ENCODE assay signal across 8 cellular contexts in the genomic region with DNA sequence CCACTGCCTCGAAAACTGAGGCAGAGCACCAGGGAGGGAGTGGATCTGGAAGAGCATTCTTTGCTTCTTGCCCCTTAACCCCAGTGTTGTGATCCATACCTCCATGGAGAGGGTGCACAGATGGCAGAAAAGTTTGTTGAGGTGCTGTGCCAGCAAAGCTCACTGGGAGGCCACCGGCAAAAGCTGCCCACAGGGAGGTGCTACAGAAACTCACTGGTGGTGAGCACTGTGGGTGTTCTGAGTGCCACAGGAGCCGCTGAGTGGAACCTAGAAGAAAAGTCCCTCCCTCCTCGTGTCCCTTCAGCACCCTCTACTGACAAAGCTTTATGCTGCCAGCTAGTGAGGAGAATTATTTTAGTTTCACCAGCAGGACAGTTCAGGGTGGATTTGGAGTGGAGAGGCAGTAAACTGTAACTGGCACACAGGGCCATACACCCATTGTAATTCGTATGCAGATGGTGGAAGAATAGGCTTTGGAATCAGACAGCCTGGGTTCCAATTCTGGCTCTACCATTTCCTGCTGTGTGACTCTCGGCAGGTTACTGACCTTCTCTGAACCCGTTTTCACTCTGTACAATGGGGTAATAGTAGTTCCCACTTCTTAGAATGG.
DNase-seq lines count a peak whose midpoint lies in the region; ATAC-seq lines count a peak whose summit lies in the region.

No MANE protein-coding gene starts in this region.

- ATAC-seq in GM19351 (IDR thresholded peaks at IDR 0.05; ENCODE audit: unreplicated experiment) (peak; percentile 72), HG03442 (IDR thresholded peaks at IDR 0.05; ENCODE audit: unreplicated experiment) (peak; percentile 66), Right ventricle myocardium superior (ENCODE audit: poor library complexity) (peak; percentile 85)

- peak; percentile 76 for DNase-seq in COR-L47 (lab: John Stamatoyannopoulos, UW)
- DNase-seq in RKO (ENCODE audit: low spot score), result peak; percentile 78
- DNase-seq in activated naive CD4-positive, alpha-beta T cell treated with Interleukin-2 at 50 U/mL for 16 hours, result peak; percentile 66
- DNase-seq in Right ventricle myocardium superior, result no peak
- DNase-seq in renal cortical epithelial cell (ENCODE audit: low read depth), result peak; percentile 88
- DNase-seq in DMS79 (lab: John Stamatoyannopoulos, UW), result no peak

- intact Hi-C loops in Right ventricle myocardium superior (cut with DNase I), result loop anchor here (5.0 to 10.0 kb wide), 2 partner anchors 136 to 214 kb away; no protein-coding TSS in a partner anchor

Comparison
In these comparisons a context has a peak if more than half of its experiments do, and no peak if none do; other contexts are left out.
1. DNase-seq: peak in COR-L47 (single experiment), RKO (single experiment), activated naive CD4-positive, alpha-beta T cell treated with Interleukin-2 at 50 U/mL for 16 hours (single experiment) and renal cortical epithelial cell (single experiment); none in Right ventricle myocardium superior (single experiment) and DMS79 (single experiment).
2. Peak in every context shown above with its lines, with median percentiles within 50 percentile points of each other: ATAC-seq.